Comparison of ENCODE assay signal across 10 cellular contexts in the genomic region with DNA sequence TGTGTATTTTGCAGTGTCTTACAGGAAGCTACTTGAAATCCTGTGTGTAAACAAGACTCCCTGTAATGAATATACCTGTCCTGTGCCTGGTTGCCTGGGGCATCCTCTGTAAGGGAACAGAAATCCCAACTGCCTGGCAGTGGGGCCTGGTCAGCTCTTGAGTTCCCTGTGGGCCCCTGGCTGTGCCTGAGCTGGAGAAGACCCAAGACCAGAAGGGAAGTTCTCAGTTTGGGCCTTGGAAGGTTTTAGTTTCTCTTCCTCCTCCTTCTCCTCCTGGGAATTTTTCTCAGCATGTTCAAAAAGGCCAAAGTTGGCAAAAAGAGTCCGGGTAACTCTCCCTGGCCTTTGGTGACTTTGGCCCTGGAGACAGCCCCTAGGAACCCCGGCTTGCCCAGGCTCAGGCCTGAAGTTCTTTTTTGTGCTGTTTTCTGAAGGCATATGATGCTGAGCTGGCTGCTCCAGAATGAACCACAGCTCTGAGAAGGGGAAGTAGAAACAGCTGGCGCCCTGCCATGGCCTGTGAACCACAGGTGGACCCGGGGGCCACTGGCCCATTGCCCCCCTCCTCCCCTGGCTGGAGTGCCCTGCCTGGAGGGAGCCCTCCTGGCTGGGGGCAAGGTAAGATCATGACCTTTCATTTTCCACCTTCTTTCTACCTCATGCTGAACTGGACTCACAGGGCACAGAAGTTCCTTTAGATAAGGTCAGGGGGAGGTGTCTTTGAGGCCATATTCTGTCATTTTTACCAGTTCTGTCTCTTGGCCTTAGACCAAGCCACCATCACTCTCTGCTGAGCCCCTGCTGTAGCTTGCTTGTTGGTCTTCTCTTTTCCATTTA. TPM values are rescaled to one million over a fixed set of nuclear protein-coding genes. Genes with fewer than 3 reads are reported as not detected.
A peak's percentile ranks its signal among the peaks of the same experiment; 100 is the strongest.
DNase-seq lines count a peak whose midpoint lies in the region; ATAC-seq, FAIRE-seq and TF ChIP-seq lines count a peak whose summit lies in the region.
"Had no signal": no experiment of that assay in that cellular context is flagged by ENCODE, and none has a peak within 500 bp of the region (broad histone marks: within the 10 kb centered on the region; RNA-seq: fewer than 3 reads in every experiment).

No MANE protein-coding gene starts in this region.

- FAIRE-seq in small intestine (lab: Jason Lieb, UNC) = no peak

- H3K27ac Mint-ChIP-seq in T-helper 2 cell treated with Interferon-gamma antibody and Interleukin-4, amounts not matched to agents 5 μg/mL and 100 μg/mL, for 36 hours = peak overlapping the region; percentile 88

- no peaks in the 10 kb centered on the region for H3K9me3 ChIP-seq in small intestine (ENCODE audit: control insufficient read depth, low read depth)

- H3K4me3 Mint-ChIP-seq in T-helper 2 cell treated with Interferon-gamma antibody and Interleukin-4, amounts not matched to agents 5 μg/mL and 100 μg/mL, for 36 hours = peak overlapping the region; percentile 66

- H3K4me1 ChIP-seq in small intestine (ENCODE audit: control insufficient read depth in 2 of 2, insufficient read depth in 1 of 2, low read depth in 1 of 2, low read length in 1 of 2) = peaks cover 3 to 4% of the 10 kb centered on the region in 2 donors

- H3K4me3 ChIP-seq in small intestine (ENCODE audit: low read depth in 1 of 2, low read length in 2 of 2) = no peak overlapping the region

- WGBS in small intestine, 3 donors = 52 to 60% (median 59%) methylated on average over 4 of the region's 4 CpGs

- H3K36me3 Mint-ChIP-seq in T-helper 2 cell treated with Interferon-gamma antibody and Interleukin-4, amounts not matched to agents 5 μg/mL and 100 μg/mL, for 36 hours (ENCODE audit: low read depth) = peaks cover 35% of the 10 kb centered on the region

- no peaks in the 10 kb centered on the region for H3K9me3 Mint-ChIP-seq in T-helper 2 cell treated with Interferon-gamma antibody and Interleukin-4, amounts not matched to agents 5 μg/mL and 100 μg/mL, for 36 hours

- no peak for DNase-seq in T-helper 2 cell treated with Interferon-gamma antibody and Interleukin-4, amounts not matched to agents 5 μg/mL and 100 μg/mL, for 36 hours (ENCODE audit: low spot score)
- no peak for DNase-seq in T-helper 9 cell
- DNase-seq in NCI-H446 (lab: John Stamatoyannopoulos, UW) = no peak
- no peak for DNase-seq in small intestine

- H3K27me3 ChIP-seq in layer of hippocampus (ENCODE audit: control insufficient read depth, insufficient read depth, low read length) (no peaks in the 10 kb centered on the region), small intestine (ENCODE audit: control insufficient read depth in 2 of 2, insufficient read depth in 2 of 2, low read length in 2 of 2) (no peaks in the 10 kb centered on the region)

- H3K27ac ChIP-seq in C4-2B = peak overlapping the region; percentile 98
- peak overlapping the region; percentile 12 for H3K27ac ChIP-seq in layer of hippocampus (ENCODE audit: low read depth, low read length)
- peak overlapping the region in 1 of 2 donors; percentile 35 for H3K27ac ChIP-seq in small intestine (ENCODE audit: low read depth in 1 of 2, low read length in 1 of 2)
- H3K27ac ChIP-seq: parathyroid adenoma had no signal

- no peak for TF ChIP-seq CTCF in C4-2B (conservative IDR thresholded peaks at IDR 0.05)

- H3K27me3 Mint-ChIP-seq in T-helper 2 cell treated with Interferon-gamma antibody and Interleukin-4, amounts not matched to agents 5 μg/mL and 100 μg/mL, for 36 hours (ENCODE audit: low read depth) = no peaks in the 10 kb centered on the region

- peaks cover 42% of the 10 kb centered on the region for H3K4me1 Mint-ChIP-seq in T-helper 2 cell treated with Interferon-gamma antibody and Interleukin-4, amounts not matched to agents 5 μg/mL and 100 μg/mL, for 36 hours (ENCODE audit: low read depth)

- no peaks in the 10 kb centered on the region for H3K36me3 ChIP-seq in small intestine (ENCODE audit: control insufficient read depth in 2 of 2, insufficient read depth in 2 of 2, low read length in 2 of 2)

- ATAC-seq in GM19035 (IDR thresholded peaks at IDR 0.05; ENCODE audit: unreplicated experiment) = peak; percentile 65
- peak; percentile 83 for ATAC-seq in HG03108 (IDR thresholded peaks at IDR 0.05; ENCODE audit: unreplicated experiment)

RNA-seq across cellular contexts. Expression of a gene that starts 5.8 kb away (rescaled TPM):
- 1 to 10 TPM; 1.4 to 5.4 (median 1.6) TPM for polyA plus RNA-seq in small intestine

RNA-seq across cellular contexts. Expression of a gene that starts 29.3 kb away (rescaled TPM):
- 100 to 1,000 TPM in 1 of 3 donors, 10 to 100 TPM in 2; 89.7 to 102 (median 93.1) TPM for polyA plus RNA-seq in small intestine

RNA-seq across cellular contexts. Expression of a gene that starts 40.7 kb away (rescaled TPM):
- not detected for polyA plus RNA-seq in small intestine
- polyA plus RNA-seq: adipose tissue had no signal
